Comparison of ENCODE assay signal across 26 cellular contexts in the genomic region with DNA sequence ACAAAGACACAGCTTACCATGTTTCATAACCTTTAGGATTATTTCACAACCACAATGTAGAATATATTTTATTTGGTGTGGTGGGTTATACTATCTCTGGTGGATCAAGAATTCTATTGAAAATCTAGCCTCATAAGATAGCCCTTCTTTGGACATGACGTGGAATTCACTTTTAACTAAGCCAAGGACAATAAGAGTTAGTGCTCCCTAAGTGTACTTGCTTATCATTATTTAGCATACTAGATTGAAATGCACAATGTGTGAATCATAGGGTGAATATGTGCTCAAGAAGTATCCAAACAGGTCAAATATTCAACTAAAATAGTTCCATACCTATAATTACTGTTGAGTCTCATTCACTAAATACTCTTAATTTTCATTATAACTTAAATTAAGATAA.
DNase-seq lines count a peak whose midpoint lies in the region; ATAC-seq, FAIRE-seq and TF ChIP-seq lines count a peak whose summit lies in the region.
"Had no signal": no experiment of that assay in that cellular context is flagged by ENCODE, and none has a peak within 500 bp of the region (broad histone marks: within the 10 kb centered on the region; RNA-seq: fewer than 3 reads in every experiment).

No MANE protein-coding gene starts in this region.

- peaks cover 8% of the 10 kb centered on the region for H3K4me1 Mint-ChIP-seq in astrocyte (ENCODE audit: low read depth, unreplicated experiment)
- H3K4me1 Mint-ChIP-seq: CD14-positive monocyte; CD8-positive, alpha-beta memory T cell had no signal

- no peaks in the 10 kb centered on the region for H3K9me3 ChIP-seq in astrocyte (ENCODE audit: insufficient read depth, low read depth, low read length)
- H3K9me3 ChIP-seq in osteoblast (ENCODE audit: low read depth, low read length), result no peaks in the 10 kb centered on the region
- H3K9me3 ChIP-seq: A549; BE2C; BLaER1 treated with 17β-estradiol and CSF1 and Interleukin-3, amounts not matched to agents 10 nM and 100 nM had no signal

- no peaks in the 10 kb centered on the region for H3K9me3 Mint-ChIP-seq in astrocyte (ENCODE audit: unreplicated experiment)

- no peak overlapping the region for H3K4me3 ChIP-seq in astrocyte (ENCODE audit: insufficient read depth, low read depth, low read length)
- H3K4me3 ChIP-seq in astrocyte of the spinal cord (ENCODE audit: low read depth, low read length), result no peak overlapping the region
- no peak overlapping the region for H3K4me3 ChIP-seq in fibroblast of pulmonary artery (replicated peaks; ENCODE audit: low read depth, low read length)
- no peak overlapping the region for H3K4me3 ChIP-seq in osteoblast (ENCODE audit: insufficient read depth, low read length)
- H3K4me3 ChIP-seq: A549; BLaER1 treated with 17β-estradiol and CSF1 and Interleukin-3, amounts not matched to agents 10 nM and 100 nM; GM12878 had no signal

- H3K27ac ChIP-seq in astrocyte (ENCODE audit: low read depth, low read length) (no peak overlapping the region), osteoblast (ENCODE audit: low read depth, low read length) (no peak overlapping the region)
- H3K27ac ChIP-seq: A549; BLaER1 treated with 17β-estradiol and CSF1 and Interleukin-3, amounts not matched to agents 10 nM and 100 nM had no signal

- H3K27me3 ChIP-seq in astrocyte (ENCODE audit: insufficient read depth, low read length) (no peaks in the 10 kb centered on the region), osteoblast (ENCODE audit: insufficient read depth, low read length) (no peaks in the 10 kb centered on the region)
- H3K27me3 ChIP-seq: BE2C; BLaER1 treated with 17β-estradiol and CSF1 and Interleukin-3, amounts not matched to agents 10 nM and 100 nM had no signal

- H4K20me1 ChIP-seq in astrocyte (ENCODE audit: insufficient read depth, low read length) (no peaks in the 10 kb centered on the region), osteoblast (ENCODE audit: insufficient read depth, low read length) (no peaks in the 10 kb centered on the region)
- H4K20me1 ChIP-seq: BLaER1 treated with 17β-estradiol and CSF1 and Interleukin-3, amounts not matched to agents 10 nM and 100 nM had no signal

- no peaks in the 10 kb centered on the region for H3K27me3 Mint-ChIP-seq in astrocyte (ENCODE audit: low read depth, unreplicated experiment)
- H3K27me3 Mint-ChIP-seq: CD4-positive, alpha-beta T cell; CD8-positive, alpha-beta memory T cell had no signal

- no peaks in the 10 kb centered on the region for H3K36me3 ChIP-seq in astrocyte (ENCODE audit: insufficient read depth, low read length)
- no peaks in the 10 kb centered on the region for H3K36me3 ChIP-seq in osteoblast (ENCODE audit: insufficient read depth, low read length)
- H3K36me3 ChIP-seq: BE2C; BLaER1 treated with 17β-estradiol and CSF1 and Interleukin-3, amounts not matched to agents 10 nM and 100 nM had no signal

- no peak overlapping the region for H3K27ac Mint-ChIP-seq in astrocyte (ENCODE audit: unreplicated experiment)
- H3K27ac Mint-ChIP-seq: CD14-positive monocyte; CD4-positive, alpha-beta T cell; CD8-positive, alpha-beta memory T cell had no signal

- no peak overlapping the region for H3K9ac ChIP-seq in astrocyte (ENCODE audit: low read length)
- H3K9ac ChIP-seq: BLaER1 treated with 17β-estradiol and CSF1 and Interleukin-3, amounts not matched to agents 10 nM and 100 nM had no signal

- H2AFZ ChIP-seq in astrocyte (ENCODE audit: low read depth, low read length) (no peak overlapping the region), osteoblast (ENCODE audit: low read length) (no peak overlapping the region)

- H3K4me3 Mint-ChIP-seq in astrocyte (ENCODE audit: unreplicated experiment), result no peak overlapping the region
- H3K4me3 Mint-ChIP-seq: CD14-positive monocyte; CD4-positive, alpha-beta T cell; CD8-positive, alpha-beta memory T cell had no signal

- H3K4me1 ChIP-seq in astrocyte (ENCODE audit: insufficient read depth, low read length) (no peaks in the 10 kb centered on the region), osteoblast (ENCODE audit: insufficient read depth, low read length) (peaks cover 6% of the 10 kb centered on the region)
- H3K4me1 ChIP-seq: BE2C; BLaER1 treated with 17β-estradiol and CSF1 and Interleukin-3, amounts not matched to agents 10 nM and 100 nM had no signal

- H3K79me2 ChIP-seq in astrocyte (ENCODE audit: insufficient read depth, low read length) (no peaks in the 10 kb centered on the region), osteoblast (ENCODE audit: insufficient read depth, low read length) (no peaks in the 10 kb centered on the region)

- no peak for ATAC-seq in HG03521 (IDR thresholded peaks at IDR 0.05; ENCODE audit: unreplicated experiment)
- no peak for ATAC-seq in GM19351 (IDR thresholded peaks at IDR 0.05; ENCODE audit: unreplicated experiment)
- ATAC-seq: A549, GM12878 had no signal

- H3K4me2 ChIP-seq in astrocyte (ENCODE audit: low read length) (no peak overlapping the region), osteoblast (ENCODE audit: insufficient read depth, low read length) (no peak overlapping the region)
- H3K4me2 ChIP-seq: A549; BLaER1 treated with 17β-estradiol and CSF1 and Interleukin-3, amounts not matched to agents 10 nM and 100 nM had no signal

- TF ChIP-seq CTCF in astrocyte (IDR thresholded peaks at IDR 0.05; ENCODE audit: insufficient read depth, low read depth, low read length) (no peak), astrocyte of the spinal cord (IDR thresholded peaks at IDR 0.05; ENCODE audit: low read depth, low read length) (no peak), fibroblast of pulmonary artery (IDR thresholded peaks at IDR 0.05; ENCODE audit: low read length, missing control alignments) (no peak), osteoblast (IDR thresholded peaks at IDR 0.05; ENCODE audit: extremely low read depth, low read depth, low read length) (no peak)

- DNase-seq in astrocyte (ENCODE audit: low read depth) (peak; percentile 70), astrocyte of the spinal cord (ENCODE audit: low read depth, low spot score) (peak; percentile 0), fibroblast of pulmonary artery (ENCODE audit: low read depth) (peak; percentile 1), osteoblast (ENCODE audit: insufficient read length, low spot score, missing footprints) (peak; percentile 27), anterior cingulate cortex (lab: John Stamatoyannopoulos, UW) (no peak)
- DNase-seq: 8988T; ACHN; AML-193; BE2C; CD4-positive, alpha-beta T cell; CD8-positive, alpha-beta memory T cell; DMS 273 treated with DMSO at 0.1 percent for 48 hours; DMS79; EL; GDM1; GOT3; H7; HCEC 1CT had no signal

- in situ Hi-C loops in astrocyte of the spinal cord (cut with HindIII; ENCODE audit: low sequenced_read_pairs), result no loop called here

- FAIRE-seq in astrocyte (lab: Jason Lieb, UNC), result no peak
- FAIRE-seq: A549, D721Med, GM12878, GM19239 had no signal

- H3K36me3 Mint-ChIP-seq in astrocyte (ENCODE audit: low read depth, unreplicated experiment), result no peaks in the 10 kb centered on the region
- H3K36me3 Mint-ChIP-seq: CD14-positive monocyte; CD8-positive, alpha-beta memory T cell had no signal

Comparison
In these comparisons a context has a peak if more than half of its experiments do, and no peak if none do; other contexts are left out.
1. DNase-seq: peak in astrocyte (single experiment), astrocyte of the spinal cord (single experiment), fibroblast of pulmonary artery (single experiment) and osteoblast (single experiment); none in anterior cingulate cortex (0 of 58).